In genomic region chr4:86942185-86942666, GRCh38 we compare ENCODE assay signal across 1 cellular context.
TF ChIP-seq lines count a peak whose summit lies in the region.

No MANE protein-coding gene starts in this region.

TF ChIP-seq in HEK293, 187 proteins besides CTCF, POLR2A, EP300 and RAD21 (continued from another document):
- peak; percentile 91 for TF ChIP-seq PRDM6 (tag by site-specific recombination; IDR thresholded peaks at IDR 0.05)
- 0 out of 2 replicates have a peak, but pooled peaks have one; percentile 32 for TF ChIP-seq KLF8 (tag by site-specific recombination; IDR thresholded peaks at IDR 0.05)
- peak; percentile 73 for TF ChIP-seq HIC1 (tag by site-specific recombination; IDR thresholded peaks at IDR 0.05)
- TF ChIP-seq OSR2 (tag by site-specific recombination; IDR thresholded peaks at IDR 0.05) = 0 out of 2 replicates have a peak, but pooled peaks have one; percentile 48
- TF ChIP-seq ZNF366 (tag by site-specific recombination; conservative IDR thresholded peaks at IDR 0.05) = peak; percentile 64
- peak; percentile 46 for TF ChIP-seq FEZF1 (tag by site-specific recombination; IDR thresholded peaks at IDR 0.05)
- TF ChIP-seq ZNF354C (tag by site-specific recombination; IDR thresholded peaks at IDR 0.05; ENCODE audit: borderline replicate concordance, low read depth) = no peak
- peak; percentile 19; the same call in 1 of the 2 replicates for TF ChIP-seq BCL11A (tag by site-specific recombination; IDR thresholded peaks at IDR 0.05; ENCODE audit: low read depth)
- TF ChIP-seq ZFP41 (tag by site-specific recombination; IDR thresholded peaks at IDR 0.05; ENCODE audit: borderline replicate concordance) = no peak
- TF ChIP-seq SP7 (tag by site-specific recombination; IDR thresholded peaks at IDR 0.05) = peak; percentile 60
- no peak for TF ChIP-seq SP3 (tag by site-specific recombination; IDR thresholded peaks at IDR 0.05)
- TF ChIP-seq ZFHX2 (tag by site-specific recombination; conservative IDR thresholded peaks at IDR 0.05) = no peak
- 0 out of 2 replicates have a peak, but pooled peaks have one; percentile 15 for TF ChIP-seq ZNF692 (tag by site-specific recombination; IDR thresholded peaks at IDR 0.05)
- TF ChIP-seq ZNF24 (tag by site-specific recombination; IDR thresholded peaks at IDR 0.05) = peak; percentile 18; the same call in 1 of the 2 replicates
